Comparison of ENCODE assay signal across 6 cellular contexts in the genomic region with DNA sequence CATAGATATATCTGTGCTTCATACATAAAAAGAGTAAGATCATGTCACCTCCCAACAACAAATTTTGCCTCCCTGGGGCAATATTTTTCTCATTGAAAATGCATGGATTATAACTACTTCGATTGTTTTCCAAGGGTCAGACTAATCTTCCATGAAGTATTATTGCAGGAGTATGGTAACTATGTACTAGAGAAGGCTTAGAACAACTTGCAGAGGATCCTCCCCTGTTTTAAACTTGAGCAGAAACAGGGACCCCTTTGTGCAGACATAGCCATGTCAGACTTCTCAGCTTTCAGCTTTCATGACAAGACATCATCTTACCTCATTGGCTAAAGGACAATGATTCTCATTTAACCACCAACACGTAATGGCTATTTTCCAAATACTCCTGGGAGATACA. TPM values are rescaled to one million over a fixed set of nuclear protein-coding genes. Genes with fewer than 3 reads are reported as not detected.
"Had no signal": no experiment of that assay in that cellular context is flagged by ENCODE, and none has a peak within 500 bp of the region (broad histone marks: within the 10 kb centered on the region; RNA-seq: fewer than 3 reads in every experiment).

No MANE protein-coding gene starts in this region.

- DNase-seq: GM23248, GOT3, H7, HFFc6, KBM-7 had no signal

RNA-seq across cellular contexts. Expression of gene RAB27B, which starts 13.2 kb away (rescaled TPM):
- total RNA-seq: H7, HepG2 had no signal
